29 cellular contexts compared by ENCODE assay signal in genomic region chr11:126398296-126398695, GRCh38.
"Had no signal": no experiment of that assay in that cellular context is flagged by ENCODE, and none has a peak within 500 bp of the region (broad histone marks: within the 10 kb centered on the region; RNA-seq: fewer than 3 reads in every experiment).

No MANE protein-coding gene starts in this region.

- H3K4me3 ChIP-seq: adrenal gland, body of pancreas, colonic mucosa had no signal

- H3K27ac ChIP-seq: adrenal gland, body of pancreas, colonic mucosa, epithelial cell of prostate, VCaP had no signal

- H3K4me1 ChIP-seq: body of pancreas had no signal

- FAIRE-seq: endometrium, endothelial cell of umbilical vein, frontal cortex, TTC549 had no signal

- DNase-seq: activated CD4-positive, alpha-beta memory T cell treated with anti-CD3 and anti-CD28 coated beads for 36 hours; activated CD4-positive, alpha-beta T cell treated with anti-CD3 and anti-CD28 coated beads for 48 hours; activated CD8-positive, alpha-beta memory T cell treated with anti-CD3 and anti-CD28 coated beads, Interleukin-2, amount 10 ng/mL, durations not matched to agents 7 days and 5 days; activated CD8-positive, alpha-beta memory T cell treated with anti-CD3 and anti-CD28 coated beads, Interleukin-2, amount 50 U/mL, for 4 hours; activated CD8-positive, alpha-beta T cell treated with anti-CD3 and anti-CD28 coated beads, Interleukin-2, amount 10 ng/mL, durations not matched to agents 7 days and 5 days; activated effector memory CD4-positive, alpha-beta T cell treated with anti-CD3 and anti-CD28 coated beads, Interleukin-2, amount 50 U/mL, for 16 hours; activated naive CD4-positive, alpha-beta T cell treated with anti-CD3 and anti-CD28 coated beads for 36 hours; activated naive CD8-positive, alpha-beta T cell treated with anti-CD3 and anti-CD28 coated beads for 36 hours; activated naive CD8-positive, alpha-beta T cell treated with anti-CD3 and anti-CD28 coated beads, Interleukin-2, amount 50 U/mL, for 24 hours; activated T-cell treated with anti-CD3 and anti-CD28 coated beads, Interleukin-2, amount 50 U/mL, for 1 hour; activated T-cell treated with anti-CD3 and anti-CD28 coated beads, Interleukin-2, amount 50 U/mL, for 48 hours; adrenal gland; amygdala; body of pancreas; central memory CD4-positive, alpha-beta T cell; cerebellar nuclear complex; colonic mucosa; effector CD8-positive, alpha-beta T cell; foreskin fibroblast; head of caudate nucleus; T-helper 2 cell had no signal

- H3K27me3 ChIP-seq: adrenal gland, body of pancreas, colonic mucosa had no signal

- H3K36me3 ChIP-seq: adrenal gland, colonic mucosa had no signal

- H3K9me3 ChIP-seq: adrenal gland, body of pancreas, colonic mucosa had no signal

- ATAC-seq: activated CD8-positive, alpha-beta memory T cell treated with anti-CD3 and anti-CD28 coated beads, Interleukin-2, amount 10 ng/mL, durations not matched to agents 7 days and 5 days; activated CD8-positive, alpha-beta T cell treated with anti-CD3 and anti-CD28 coated beads, Interleukin-2, amount 10 ng/mL, durations not matched to agents 7 days and 5 days; activated naive CD8-positive, alpha-beta T cell treated with anti-CD3 and anti-CD28 coated beads, Interleukin-2, amount 50 U/mL, for 24 hours; body of pancreas; esophagus mucosa; WTC11 had no signal
